26 cellular contexts compared by ENCODE assay signal in genomic region chr14:65198346-65198745, GRCh38.
"Had no signal": no experiment of that assay in that cellular context is flagged by ENCODE, and none has a peak within 500 bp of the region (broad histone marks: within the 10 kb centered on the region; RNA-seq: fewer than 3 reads in every experiment).

No MANE protein-coding gene starts in this region.

- H3K4me3 Mint-ChIP-seq: effector memory CD8-positive, alpha-beta T cell; naive thymus-derived CD8-positive, alpha-beta T cell; nephron progenitor cell; stimulated activated effector memory CD8-positive, alpha-beta T cell treated with anti-CD3 and anti-CD28 coated beads, Interleukin-12 subunit alpha, Interleukin-12 subunit beta, amount 100 ng/mL, for 72 hours; type B pancreatic cell had no signal

- H3K27ac Mint-ChIP-seq: effector memory CD8-positive, alpha-beta T cell; naive thymus-derived CD8-positive, alpha-beta T cell; nephron progenitor cell; stimulated activated effector memory CD8-positive, alpha-beta T cell treated with anti-CD3 and anti-CD28 coated beads, Interleukin-12 subunit alpha, Interleukin-12 subunit beta, amount 100 ng/mL, for 72 hours; type B pancreatic cell had no signal

- H3K27me3 ChIP-seq: esophagus squamous epithelium, ovary, suprapubic skin had no signal

- ATAC-seq: effector memory CD8-positive, alpha-beta T cell; heart right ventricle; left cardiac atrium; lower lobe of right lung; naive thymus-derived CD8-positive, alpha-beta T cell; psoas muscle; right cardiac atrium; stimulated activated effector memory CD8-positive, alpha-beta T cell treated with anti-CD3 and anti-CD28 coated beads, Interleukin-12 subunit alpha, Interleukin-12 subunit beta, amount 100 ng/mL, for 72 hours; stimulated activated naive CD8-positive, alpha-beta T cell treated with anti-CD3 and anti-CD28 coated beads, Interleukin-15, Interleukin-2, amounts not matched to agents 100 U/mL and 50 U/mL, for 24 hours had no signal

- H3K36me3 ChIP-seq: esophagus squamous epithelium, heart right ventricle, left ventricle myocardium inferior, lower lobe of right lung, ovary, suprapubic skin had no signal

- DNase-seq: effector memory CD8-positive, alpha-beta T cell; erythroblast; esophagus squamous epithelium; foreskin melanocyte; glutamatergic neuron; heart right ventricle; hippocampal formation; left cardiac atrium; left ventricle myocardium inferior; lower lobe of right lung; naive thymus-derived CD8-positive, alpha-beta T cell; nephron progenitor cell; nucleus accumbens; ovary; posterior cingulate gyrus; psoas muscle; right cardiac atrium; stimulated activated CD4-positive, alpha-beta T cell treated with anti-CD3 and anti-CD28 coated beads, Interleukin-12 subunit alpha, Interleukin-12 subunit beta, amount 100 ng/mL, for 4 hours; stimulated activated CD4-positive, alpha-beta T cell treated with anti-CD3 and anti-CD28 coated beads, Interleukin-1b, Interleukin-23, amount 100 ng/mL, for 48 hours; stimulated activated CD4-positive, alpha-beta T cell treated with anti-CD3 and anti-CD28 coated beads, Interleukin-4, amount 100 ng/mL, for 1 hour; stimulated activated naive CD8-positive, alpha-beta T cell treated with anti-CD3 and anti-CD28 coated beads, Interleukin-15, Interleukin-2, amounts not matched to agents 100 U/mL and 50 U/mL, for 24 hours had no signal

- H3K4me1 ChIP-seq: esophagus squamous epithelium, heart right ventricle, left ventricle myocardium inferior, lower lobe of right lung, psoas muscle, suprapubic skin had no signal

- H3K4me1 Mint-ChIP-seq: stimulated activated effector memory CD8-positive, alpha-beta T cell treated with anti-CD3 and anti-CD28 coated beads, Interleukin-12 subunit alpha, Interleukin-12 subunit beta, amount 100 ng/mL, for 72 hours had no signal

- H3K9me3 Mint-ChIP-seq: type B pancreatic cell had no signal

- H3K27me3 Mint-ChIP-seq: effector memory CD8-positive, alpha-beta T cell; naive thymus-derived CD8-positive, alpha-beta T cell; type B pancreatic cell had no signal

- H3K9me3 ChIP-seq: esophagus squamous epithelium, heart right ventricle, left ventricle myocardium inferior, lower lobe of right lung, ovary, psoas muscle, suprapubic skin had no signal

- H3K4me3 ChIP-seq: coronary artery, esophagus squamous epithelium, heart right ventricle, left ventricle myocardium inferior, lower lobe of right lung, ovary, psoas muscle, skin epidermis, suprapubic skin had no signal

- H3K36me3 Mint-ChIP-seq: stimulated activated effector memory CD8-positive, alpha-beta T cell treated with anti-CD3 and anti-CD28 coated beads, Interleukin-12 subunit alpha, Interleukin-12 subunit beta, amount 100 ng/mL, for 72 hours; type B pancreatic cell had no signal

- H3K27ac ChIP-seq: coronary artery, esophagus squamous epithelium, heart right ventricle, left ventricle myocardium inferior, lower lobe of right lung, ovary, psoas muscle, skin epidermis, suprapubic skin had no signal
